ENCODE assay signal across 8 cellular contexts in genomic region chr14:81233615-81234014, GRCh38.
"Had no signal": no experiment of that assay in that cellular context is flagged by ENCODE, and none has a peak within 500 bp of the region (broad histone marks: within the 10 kb centered on the region; RNA-seq: fewer than 3 reads in every experiment).

No MANE protein-coding gene starts in this region.

- H3K9me3 ChIP-seq: HAP-1 had no signal

- H3K27ac ChIP-seq: HL-60 had no signal

- H3K4me3 ChIP-seq: HAP-1 had no signal

- DNase-seq: GOT3, H7, HFFc6, IMR-90, KBM-7 had no signal

- H3K36me3 ChIP-seq: HAP-1 had no signal

- ATAC-seq: HCT116 had no signal
